10 cellular contexts compared by ENCODE assay signal in the genomic region with DNA sequence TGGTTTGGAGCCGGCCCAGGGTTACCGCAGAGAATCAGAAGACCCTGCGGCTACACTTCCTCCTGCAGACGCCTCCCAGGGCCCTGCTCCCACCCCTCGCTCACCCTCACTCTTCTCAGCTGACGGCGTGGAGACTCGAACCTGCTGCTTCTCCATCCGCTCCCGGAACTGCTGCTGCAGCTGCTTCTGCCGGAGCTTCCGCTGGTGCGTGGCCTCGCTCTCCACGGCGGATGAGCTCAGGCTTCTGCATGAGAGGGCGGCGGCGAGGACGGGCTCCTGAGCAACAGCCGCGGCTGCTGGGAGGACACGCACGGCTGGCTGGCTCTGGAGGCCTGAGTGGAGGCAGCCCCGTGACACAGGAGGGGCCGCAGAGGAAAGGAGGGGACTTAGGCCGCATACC. TPM values are rescaled to one million over a fixed set of nuclear protein-coding genes. Genes with fewer than 3 reads are reported as not detected.
DNase-seq lines count a peak whose midpoint lies in the region; TF ChIP-seq lines count a peak whose summit lies in the region.
"Had no signal": no experiment of that assay in that cellular context is flagged by ENCODE, and none has a peak within 500 bp of the region (broad histone marks: within the 10 kb centered on the region; RNA-seq: fewer than 3 reads in every experiment).

No MANE protein-coding gene starts in this region.

- peak; percentile 8 to 9 for DNase-seq in activated CD4-positive, alpha-beta T cell treated with anti-CD3 and anti-CD28 coated beads for 4 hours
- DNase-seq in activated CD4-positive, alpha-beta T cell treated with anti-CD3 and anti-CD28 coated beads for 1 hour, result no peak
- no peak for DNase-seq in activated CD4-positive, alpha-beta memory T cell treated with anti-CD3 and anti-CD28 coated beads for 36 hours
- DNase-seq in endothelial cell (ENCODE audit: low spot score) (no peak), RKO (ENCODE audit: low spot score) (no peak), NCI-H748 treated with DMSO at 0.1 percent for 48 hours (lab: John Stamatoyannopoulos, UW) (no peak), GM19240 (ENCODE audit: insufficient read length, low spot score) (no peak)
- DNase-seq: cortex of kidney, DMS153 had no signal

- no peak overlapping the region for H3K4me3 Mint-ChIP-seq in activated CD4-positive, alpha-beta memory T cell treated with anti-CD3 and anti-CD28 coated beads for 36 hours
- peak overlapping the region; percentile 51 for H3K4me3 Mint-ChIP-seq in endothelial cell (ENCODE audit: unreplicated experiment)
- H3K4me3 Mint-ChIP-seq in stimulated activated naive CD8-positive, alpha-beta T cell treated with anti-CD3 and anti-CD28 coated beads, Interleukin-15, Interleukin-2, amounts not matched to agents 100 ng/mL and 50 ng/mL, for 24 hours, result peak overlapping the region; percentile 43

- CTCF ChIA-PET in activated CD4-positive, alpha-beta memory T cell treated with anti-CD3 and anti-CD28 coated beads for 36 hours (lab: Charles Lee), result interaction anchor here (1.1 kb wide), 1 partner anchor 42 kb away, joined by 3 read pairs; no protein-coding TSS in a partner anchor

- H3K4me1 Mint-ChIP-seq in activated CD4-positive, alpha-beta memory T cell treated with anti-CD3 and anti-CD28 coated beads for 36 hours (ENCODE audit: low read depth), result peaks cover 5% of the 10 kb centered on the region
- peaks cover 45% of the 10 kb centered on the region for H3K4me1 Mint-ChIP-seq in endothelial cell (ENCODE audit: unreplicated experiment)
- H3K4me1 Mint-ChIP-seq in stimulated activated naive CD8-positive, alpha-beta T cell treated with anti-CD3 and anti-CD28 coated beads, Interleukin-15, Interleukin-2, amounts not matched to agents 100 ng/mL and 50 ng/mL, for 24 hours (ENCODE audit: low read depth), result peaks cover 20% of the 10 kb centered on the region

- H3K36me3 Mint-ChIP-seq in activated CD4-positive, alpha-beta memory T cell treated with anti-CD3 and anti-CD28 coated beads for 36 hours, result peaks cover 33% of the 10 kb centered on the region
- H3K36me3 Mint-ChIP-seq in endothelial cell (ENCODE audit: low read depth, unreplicated experiment), result peaks cover 43% of the 10 kb centered on the region
- H3K36me3 Mint-ChIP-seq in stimulated activated naive CD8-positive, alpha-beta T cell treated with anti-CD3 and anti-CD28 coated beads, Interleukin-15, Interleukin-2, amounts not matched to agents 100 ng/mL and 50 ng/mL, for 24 hours (ENCODE audit: low read depth), result peaks cover 75% of the 10 kb centered on the region

- intact Hi-C loops in activated CD4-positive, alpha-beta memory T cell treated with anti-CD3 and anti-CD28 coated beads for 36 hours (cut with micrococcal nuclease), result no loop called here

- TF ChIP-seq CTCF in endothelial cell (IDR thresholded peaks at IDR 0.05; ENCODE audit: unreplicated experiment), result no peak

- no peaks in the 10 kb centered on the region for H3K9me3 Mint-ChIP-seq in activated CD4-positive, alpha-beta memory T cell treated with anti-CD3 and anti-CD28 coated beads for 36 hours
- no peaks in the 10 kb centered on the region for H3K9me3 Mint-ChIP-seq in endothelial cell (ENCODE audit: unreplicated experiment)
- no peaks in the 10 kb centered on the region for H3K9me3 Mint-ChIP-seq in stimulated activated naive CD8-positive, alpha-beta T cell treated with anti-CD3 and anti-CD28 coated beads, Interleukin-15, Interleukin-2, amounts not matched to agents 100 ng/mL and 50 ng/mL, for 24 hours

- H3K27me3 Mint-ChIP-seq in activated CD4-positive, alpha-beta memory T cell treated with anti-CD3 and anti-CD28 coated beads for 36 hours, result no peaks in the 10 kb centered on the region
- peaks cover 3% of the 10 kb centered on the region for H3K27me3 Mint-ChIP-seq in endothelial cell (ENCODE audit: unreplicated experiment)
- no peaks in the 10 kb centered on the region for H3K27me3 Mint-ChIP-seq in stimulated activated naive CD8-positive, alpha-beta T cell treated with anti-CD3 and anti-CD28 coated beads, Interleukin-15, Interleukin-2, amounts not matched to agents 100 ng/mL and 50 ng/mL, for 24 hours

- POLR2A ChIA-PET in activated CD4-positive, alpha-beta memory T cell treated with anti-CD3 and anti-CD28 coated beads for 36 hours (lab: Charles Lee), result no interaction called here

- peak overlapping the region; percentile 23 for H3K27ac Mint-ChIP-seq in activated CD4-positive, alpha-beta memory T cell treated with anti-CD3 and anti-CD28 coated beads for 36 hours
- peak overlapping the region; percentile 70 for H3K27ac Mint-ChIP-seq in endothelial cell (ENCODE audit: unreplicated experiment)
- H3K27ac Mint-ChIP-seq in stimulated activated naive CD8-positive, alpha-beta T cell treated with anti-CD3 and anti-CD28 coated beads, Interleukin-15, Interleukin-2, amounts not matched to agents 100 ng/mL and 50 ng/mL, for 24 hours, result no peak overlapping the region

RNA-seq across cellular contexts. Expression of a gene that starts 33.3 kb away (rescaled TPM):
- total RNA-seq in activated CD4-positive, alpha-beta memory T cell treated with anti-CD3 and anti-CD28 coated beads for 36 hours, result 10 to 100 TPM in 1 of 2 experiments, 1 to 10 TPM in 1; 9.5 to 14.5 TPM
- total RNA-seq in endothelial cell (ENCODE audit: unreplicated experiment), result 20.3 TPM

Comparison
In these comparisons a context has a peak if more than half of its experiments do, and no peak if none do; other contexts are left out.
1. DNase-seq: peak in activated CD4-positive, alpha-beta T cell treated with anti-CD3 and anti-CD28 coated beads for 4 hours (2 of 2); none in activated CD4-positive, alpha-beta T cell treated with anti-CD3 and anti-CD28 coated beads for 1 hour (single experiment), activated CD4-positive, alpha-beta memory T cell treated with anti-CD3 and anti-CD28 coated beads for 36 hours (single experiment), endothelial cell (single experiment), RKO (single experiment), NCI-H748 treated with DMSO at 0.1 percent for 48 hours (single experiment) and GM19240 (single experiment).